Comparison of ENCODE assay signal across 11 cellular contexts in the genomic region with DNA sequence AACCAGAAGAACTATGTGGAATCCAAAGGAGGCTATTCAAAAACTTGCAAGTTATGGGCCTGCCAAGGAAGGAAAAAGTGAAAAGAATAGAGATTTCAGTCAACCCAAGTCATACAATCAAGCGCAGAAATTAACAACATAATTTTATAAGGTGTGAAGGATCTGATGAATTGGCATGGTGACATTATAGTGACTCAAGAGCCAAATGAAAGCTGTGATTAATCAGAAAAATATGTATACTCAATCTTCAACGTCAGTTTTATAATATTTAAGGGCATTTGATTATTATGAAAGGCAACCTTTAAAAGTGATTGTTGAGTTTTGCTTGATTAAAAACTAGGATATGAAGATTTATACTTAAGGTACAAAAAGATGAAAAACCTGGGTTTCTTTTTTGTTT. TPM values are rescaled to one million over a fixed set of nuclear protein-coding genes. Genes with fewer than 3 reads are reported as not detected.
DNase-seq lines count a peak whose midpoint lies in the region; ATAC-seq and TF ChIP-seq lines count a peak whose summit lies in the region.
"Had no signal": no experiment of that assay in that cellular context is flagged by ENCODE, and none has a peak within 500 bp of the region (broad histone marks: within the 10 kb centered on the region; RNA-seq: fewer than 3 reads in every experiment).

No MANE protein-coding gene starts in this region.

- intact Hi-C loops in MCF 10A (cut with micrococcal nuclease) (loop anchor here (2.0 kb wide), 1 partner anchor 22 kb away; no protein-coding TSS in a partner anchor), left cardiac atrium (cut with DNase I) (no loop called here)

- BruUV-seq in MCF 10A (replicated peaks; lab: Mats Ljungman, UMichigan): no TSS peak

- POLR2A ChIA-PET in MCF 10A (lab: Yijun Ruan, JAX): interaction anchor here (0.6 to 4.0 kb wide), 23 partner anchors 7 to 337 kb away, joined by 3 to 230 read pairs (median 7); partner anchors contain the start of genes S100A10, S100A11 and THEM4

- H4K8ac ChIP-seq in mesenchymal stem cell (ENCODE audit: low read length): no peak overlapping the region

- H3K9me3 ChIP-seq in CD4-positive, CD25-positive, alpha-beta regulatory T cell (ENCODE audit: control insufficient read depth in 2 of 2, low read length in 2 of 2): no peaks in the 10 kb centered on the region
- no peaks in the 10 kb centered on the region for H3K9me3 ChIP-seq in mesenchymal stem cell (ENCODE audit: control insufficient read depth, low read length)
- H3K9me3 ChIP-seq: mucosa of descending colon had no signal

- H3K27me3 ChIP-seq in CD4-positive, CD25-positive, alpha-beta regulatory T cell (ENCODE audit: control insufficient read depth, insufficient read depth, low read length): no peaks in the 10 kb centered on the region
- no peaks in the 10 kb centered on the region for H3K27me3 ChIP-seq in mesenchymal stem cell (ENCODE audit: control insufficient read depth in 1 of 2, insufficient read depth in 1 of 2, low read length in 2 of 2)

- no peak overlapping the region for H2BK5ac ChIP-seq in mesenchymal stem cell (ENCODE audit: low read depth, low read length, poor library complexity, severe bottlenecking)

- no peak overlapping the region for H4K91ac ChIP-seq in mesenchymal stem cell (ENCODE audit: low read length)

- no peak overlapping the region for H3K18ac ChIP-seq in mesenchymal stem cell (ENCODE audit: low read depth in 1 of 2, low read length in 2 of 2)

- peak overlapping the region; percentile 82 to 96 (median 92) for H3K27ac Mint-ChIP-seq in CD4-positive, CD25-positive, alpha-beta regulatory T cell
- peak overlapping the region; percentile 99 for H3K27ac Mint-ChIP-seq in MCF 10A (ENCODE audit: low read depth, unreplicated experiment)

- H3K9me3 Mint-ChIP-seq in CD4-positive, CD25-positive, alpha-beta regulatory T cell: no peaks in the 10 kb centered on the region
- no peaks in the 10 kb centered on the region for H3K9me3 Mint-ChIP-seq in MCF 10A (ENCODE audit: unreplicated experiment)

- H3K4me3 Mint-ChIP-seq in CD4-positive, CD25-positive, alpha-beta regulatory T cell: no peak overlapping the region
- peak overlapping the region; percentile 16 for H3K4me3 Mint-ChIP-seq in MCF 10A (ENCODE audit: unreplicated experiment)

- H2AFZ ChIP-seq in mesenchymal stem cell (ENCODE audit: low read depth, low read length): no peak overlapping the region

- H3K4me1 Mint-ChIP-seq in CD4-positive, CD25-positive, alpha-beta regulatory T cell: peaks cover 14 to 39% (median 37%) of the 10 kb centered on the region in 4 donors
- peaks cover 26% of the 10 kb centered on the region for H3K4me1 Mint-ChIP-seq in MCF 10A (ENCODE audit: insufficient read depth, unreplicated experiment)

- H3K4me2 ChIP-seq in mesenchymal stem cell (ENCODE audit: low read length, poor library complexity, severe bottlenecking): no peak overlapping the region

- H2AK5ac ChIP-seq in mesenchymal stem cell (ENCODE audit: low read length, severe bottlenecking): no peak overlapping the region

- no peak overlapping the region for H3K23ac ChIP-seq in mesenchymal stem cell (ENCODE audit: low read length in 2 of 2)

- CTCF ChIA-PET in MCF 10A (lab: Yijun Ruan, JAX): interaction anchor here (0.6 to 4.1 kb wide), 12 partner anchors 11 to 80 kb away, joined by 3 to 55 read pairs (median 3); no protein-coding TSS in a partner anchor

- H3K79me1 ChIP-seq in mesenchymal stem cell (replicated peaks; ENCODE audit: low read length, poor library complexity, severe bottlenecking): no peaks in the 10 kb centered on the region

- H3K4me1 ChIP-seq in CD4-positive, CD25-positive, alpha-beta regulatory T cell (ENCODE audit: control insufficient read depth, insufficient read depth, low read length, poor library complexity, severe bottlenecking): peaks cover 31% of the 10 kb centered on the region
- H3K4me1 ChIP-seq in mesenchymal stem cell (ENCODE audit: control insufficient read depth, insufficient read depth, low read depth, low read length): peaks cover 10% of the 10 kb centered on the region

- no peak for ATAC-seq in CD4-positive, CD25-positive, alpha-beta regulatory T cell (ENCODE audit: low read depth in 2 of 2)
- ATAC-seq in GM21825 (IDR thresholded peaks at IDR 0.05; ENCODE audit: unreplicated experiment) (no peak), left cardiac atrium (no peak)

- no peak overlapping the region for H2BK12ac ChIP-seq in mesenchymal stem cell (ENCODE audit: low read length in 2 of 2)

- peak overlapping the region; percentile 95 for H3K27ac ChIP-seq in CD4-positive, CD25-positive, alpha-beta regulatory T cell (ENCODE audit: insufficient read depth, low read length, poor library complexity, severe bottlenecking)
- no peak overlapping the region for H3K27ac ChIP-seq in mesenchymal stem cell (ENCODE audit: low read length, poor library complexity, severe bottlenecking)

- H3K14ac ChIP-seq in mesenchymal stem cell (ENCODE audit: low read length in 2 of 2): no peak overlapping the region

- H3K9ac ChIP-seq in mesenchymal stem cell (ENCODE audit: low read length): peak overlapping the region; percentile 87

- no peak for DNase-seq in CD4-positive, CD25-positive, alpha-beta regulatory T cell
- DNase-seq in HT-29 (ENCODE audit: low spot score): peak; percentile 43
- DNase-seq in MCF 10A (ENCODE audit: unreplicated experiment): no peak
- no peak for DNase-seq in mesenchymal stem cell
- no peak for DNase-seq in NCI-H1694 treated with DMSO at 0.1 percent for 48 hours (lab: John Stamatoyannopoulos, UW)
- no peak for DNase-seq in NCI-H1930 (lab: John Stamatoyannopoulos, UW)
- DNase-seq in left cardiac atrium: no peak
- DNase-seq: COR-L47, mucosa of descending colon, NCI-H2227 treated with DMSO at 0.1 percent for 48 hours had no signal

- no peak overlapping the region for H2BK15ac ChIP-seq in mesenchymal stem cell (ENCODE audit: low read depth, poor library complexity, severe bottlenecking)

- no peaks in the 10 kb centered on the region for H3K36me3 ChIP-seq in CD4-positive, CD25-positive, alpha-beta regulatory T cell (ENCODE audit: control insufficient read depth, insufficient read depth, low read length)
- no peaks in the 10 kb centered on the region for H3K36me3 ChIP-seq in mesenchymal stem cell (ENCODE audit: control insufficient read depth in 1 of 2, insufficient read depth in 2 of 2, low read depth in 1 of 2, low read length in 2 of 2)

- no peak overlapping the region for H3K4ac ChIP-seq in mesenchymal stem cell (ENCODE audit: low read depth in 1 of 2, low read length in 2 of 2)

- WGBS in mesenchymal stem cell: 60% methylated on average over 1 of the region's 2 CpGs

- no peak overlapping the region for H2BK120ac ChIP-seq in mesenchymal stem cell (ENCODE audit: low read depth, low read length)

- TF ChIP-seq CTCF in MCF 10A (IDR thresholded peaks at IDR 0.05; ENCODE audit: unreplicated experiment): no peak

- H3K36me3 Mint-ChIP-seq in CD4-positive, CD25-positive, alpha-beta regulatory T cell: no peaks in the 10 kb centered on the region
- H3K36me3 Mint-ChIP-seq in MCF 10A (ENCODE audit: insufficient read depth, unreplicated experiment): peaks cover 9% of the 10 kb centered on the region

- no peaks in the 10 kb centered on the region for H3K27me3 Mint-ChIP-seq in CD4-positive, CD25-positive, alpha-beta regulatory T cell
- H3K27me3 Mint-ChIP-seq in MCF 10A (ENCODE audit: insufficient read depth, unreplicated experiment): no peaks in the 10 kb centered on the region

- H3K4me3 ChIP-seq in CD4-positive, CD25-positive, alpha-beta regulatory T cell (ENCODE audit: low read depth, low read length): no peak overlapping the region
- H3K4me3 ChIP-seq in mesenchymal stem cell (ENCODE audit: insufficient read depth in 1 of 2, low read depth in 1 of 2, low read length in 2 of 2): no peak overlapping the region
- H3K4me3 ChIP-seq: mucosa of descending colon had no signal

RNA-seq across cellular contexts. Expression of gene THEM4, which starts 37.8 kb away (rescaled TPM):
- total RNA-seq in CD4-positive, CD25-positive, alpha-beta regulatory T cell: 69.5 TPM
- 100 to 1,000 TPM in 3 of 4 donors, 10 to 100 TPM in 1; 99.1 to 146 (median 123) TPM for polyA plus RNA-seq in CD4-positive, CD25-positive, alpha-beta regulatory T cell
- 12.2 and 14.8 TPM in 2 replicates for total RNA-seq in HT-29 (2014; rRNA removed; shearing (Covaris generic))
- total RNA-seq in MCF 10A (2022): 27.5 and 29.1 TPM in 2 replicates
- polyA plus RNA-seq in mesenchymal stem cell (2013, experiment 1 of 2): 13.4 TPM
- polyA plus RNA-seq in mesenchymal stem cell (2013, experiment 2 of 2): 13.6 TPM
- total RNA-seq in left cardiac atrium: 10 to 100 TPM; 14.7 to 17.6 TPM

RNA-seq across cellular contexts. Expression of gene S100A10, which starts 46.5 kb away (rescaled TPM):
- 405 TPM for total RNA-seq in CD4-positive, CD25-positive, alpha-beta regulatory T cell
- polyA plus RNA-seq in CD4-positive, CD25-positive, alpha-beta regulatory T cell: 1,000 to 10,000 TPM; 1,242 to 1,844 (median 1,500) TPM
- total RNA-seq in HT-29 (2014; rRNA removed; shearing (Covaris generic)): 279 and 305 TPM in 2 replicates
- 1,693 and 1,694 TPM in 2 replicates for total RNA-seq in MCF 10A (2022)
- 743 TPM for polyA plus RNA-seq in mesenchymal stem cell (2013, experiment 1 of 2)
- 740 TPM for polyA plus RNA-seq in mesenchymal stem cell (2013, experiment 2 of 2)
- total RNA-seq in left cardiac atrium: 100 to 1,000 TPM; 313 to 335 TPM
